In the genomic region with DNA sequence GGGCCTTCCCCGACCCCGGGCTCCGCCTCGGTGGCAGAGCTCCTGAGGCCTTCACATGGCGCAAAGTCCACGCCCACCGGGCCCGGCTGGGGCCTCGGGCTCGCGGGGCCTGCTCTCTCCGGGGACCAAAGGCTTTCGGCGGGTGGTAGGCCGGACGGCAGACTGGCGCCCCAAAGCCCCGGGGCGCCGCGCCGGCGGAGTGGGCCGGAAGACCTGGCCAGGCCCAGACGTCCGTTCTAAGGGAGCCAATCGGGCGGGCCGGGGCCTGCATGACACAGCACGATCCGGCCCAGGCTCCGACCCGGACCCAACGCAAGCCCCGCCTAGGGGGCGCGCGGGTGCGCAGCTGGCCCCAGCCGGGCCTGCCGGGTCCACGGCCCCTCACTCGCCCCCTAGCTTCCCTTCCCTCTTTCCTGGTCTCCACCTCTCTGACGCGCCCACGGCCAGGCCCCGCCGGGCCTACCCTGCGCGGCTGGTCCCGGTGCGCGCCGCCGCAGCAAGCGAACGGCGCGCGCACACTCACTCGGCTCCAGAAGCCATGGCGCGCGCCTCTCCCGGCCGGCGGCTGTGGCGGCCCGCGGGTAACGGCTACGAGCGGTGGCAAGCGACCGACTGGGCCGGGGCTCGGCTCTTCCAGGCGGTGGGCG, we compare ENCODE assay signal across 8 cellular contexts. TPM values are rescaled to one million over a fixed set of nuclear protein-coding genes. Genes with fewer than 3 reads are reported as not detected.
DNase-seq lines count a peak whose midpoint lies in the region; ATAC-seq and TF ChIP-seq lines count a peak whose summit lies in the region.

No MANE protein-coding gene starts in this region.

- peaks cover 33 to 41% (median 36%) of the 10 kb centered on the region in 3 donors for H3K4me1 ChIP-seq in skeletal muscle tissue (ENCODE audit: control insufficient read depth in 3 of 3, insufficient read depth in 3 of 3, low read length in 3 of 3)

- ATAC-seq in HG02884 (IDR thresholded peaks at IDR 0.05; ENCODE audit: unreplicated experiment) = peak; percentile 42

- DNase-seq in NK-92 treated with Interleukin-12 subunit alpha and Interleukin-12 subunit beta, amount 100 ng/mL, for 24 hours (lab: John Stamatoyannopoulos, UW) = peak; percentile 80
- DNase-seq in NK-92 (lab: John Stamatoyannopoulos, UW; ENCODE audit: unreplicated experiment) (no peak), NCI-H146 (lab: John Stamatoyannopoulos, UW) (peak; percentile 86), UCSD-AML1 (lab: John Stamatoyannopoulos, UW; ENCODE audit: unreplicated experiment) (peak; percentile 91), brain microvascular endothelial cell (peak; percentile 71)

- H3K36me3 ChIP-seq in brain microvascular endothelial cell (replicated peaks) (peaks cover 19% of the 10 kb centered on the region), skeletal muscle tissue (ENCODE audit: control insufficient read depth in 3 of 3, insufficient read depth in 3 of 3, low read length in 3 of 3) (peaks cover 13 to 20% (median 20%) of the 10 kb centered on the region in 3 donors)

- peak overlapping the region; percentile 94 to 99 (median 97) for H3K9ac ChIP-seq in skeletal muscle tissue (ENCODE audit: low read depth in 1 of 3, low read length in 3 of 3)

- H3K27me3 ChIP-seq in brain microvascular endothelial cell (replicated peaks) (no peaks in the 10 kb centered on the region), skeletal muscle tissue (ENCODE audit: control insufficient read depth in 3 of 3, insufficient read depth in 3 of 3, low read length in 3 of 3) (no peaks in the 10 kb centered on the region)

- in situ Hi-C loops in brain microvascular endothelial cell (cut with HindIII; ENCODE audit: low pct_ligation_motif_present, low sequenced_read_pairs) = no loop called here

- peak overlapping the region; percentile 97 for H3K27ac ChIP-seq in brain microvascular endothelial cell
- H3K27ac ChIP-seq in skeletal muscle tissue (ENCODE audit: low read depth, low read length) = peak overlapping the region; percentile 99

- H3K9me3 ChIP-seq in iPS-18c (ENCODE audit: control insufficient read depth, insufficient read depth, low read length) = no peaks in the 10 kb centered on the region
- H3K9me3 ChIP-seq in skeletal muscle tissue (ENCODE audit: control insufficient read depth in 3 of 3, low read length in 3 of 3) = no peaks in the 10 kb centered on the region

- TF ChIP-seq CTCF in brain microvascular endothelial cell (IDR thresholded peaks at IDR 0.05; ENCODE audit: low read depth, low read length, missing control alignments) = peak; percentile 11

- H3K4me3 ChIP-seq in brain microvascular endothelial cell (ENCODE audit: low read depth, low read length) (peak overlapping the region; percentile 90), iPS-18c (ENCODE audit: insufficient read depth, low read depth, low read length) (peak overlapping the region; percentile 98), skeletal muscle tissue (ENCODE audit: low read length in 3 of 3) (peak overlapping the region; percentile 87 to 95 (median 92))

RNA-seq across cellular contexts. Expression of gene VCP, which starts 0.5 kb away (rescaled TPM):
- 212 TPM for total RNA-seq in skeletal muscle tissue

RNA-seq across cellular contexts. Expression of gene FANCG, which starts 7.8 kb away (rescaled TPM):
- 14.6 TPM for total RNA-seq in skeletal muscle tissue

RNA-seq across cellular contexts. Expression of gene PIGO, which starts 24.5 kb away (rescaled TPM):
- 6.3 TPM for total RNA-seq in skeletal muscle tissue

RNA-seq across cellular contexts. Expression of gene STOML2, which starts 31.0 kb away (rescaled TPM):
- 93.9 TPM for total RNA-seq in skeletal muscle tissue

RNA-seq across cellular contexts. Expression of gene ATOSB, which starts 43.7 kb away (rescaled TPM):
- total RNA-seq in skeletal muscle tissue = 4.7 TPM
